ENCODE assay signal across 15 cellular contexts in the genomic region with DNA sequence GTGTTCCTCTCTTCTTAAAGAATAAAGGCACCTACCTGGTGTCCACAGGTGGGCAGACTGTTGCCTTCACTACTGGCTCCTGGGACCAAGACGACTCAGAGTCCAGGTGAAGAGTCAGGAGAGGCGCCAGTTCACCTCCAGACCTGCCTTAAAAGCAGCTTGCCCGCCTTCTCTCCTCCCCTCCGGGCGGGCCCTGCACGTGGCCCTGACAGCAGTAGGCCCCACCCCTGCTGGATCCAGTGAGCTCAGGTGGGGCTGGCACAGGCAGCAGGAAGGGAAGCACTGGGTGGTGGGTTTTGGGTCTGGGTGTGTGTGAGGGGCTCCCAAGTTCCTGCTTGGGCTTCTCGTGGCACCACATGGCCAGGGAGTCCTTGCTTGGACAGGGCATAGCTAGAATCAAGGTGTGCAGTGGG. TPM values are rescaled to one million over a fixed set of nuclear protein-coding genes. Genes with fewer than 3 reads are reported as not detected.
DNase-seq lines count a peak whose midpoint lies in the region; ATAC-seq and TF ChIP-seq lines count a peak whose summit lies in the region.
"Had no signal": no experiment of that assay in that cellular context is flagged by ENCODE, and none has a peak within 500 bp of the region (broad histone marks: within the 10 kb centered on the region; RNA-seq: fewer than 3 reads in every experiment).

TSS of gene TNS4 (minus strand) at position 125 of the 413 bp plus-strand sequence. CDS start 5,198 bp downstream, outside the sequence.

- H3K27ac Mint-ChIP-seq in activated B cell treated with CpG ODN at 0.5 μM for 24 hours = peak within 1 kb of the TSS; percentile 30
- H3K27ac Mint-ChIP-seq in naive thymus-derived CD8-positive, alpha-beta T cell = peak within 1 kb of the TSS in 3 of 10 donors; percentile 29 to 44 (median 34)

- TF ChIP-seq EP300 in Ishikawa (IDR thresholded peaks at IDR 0.05; ENCODE audit: borderline replicate concordance) (no peak), stomach (IDR thresholded peaks at IDR 0.05) (no peak)

- DNase-seq in activated B cell treated with CpG ODN at 0.5 μM for 24 hours (no peak), left colon (peak; percentile 85 to 90), stomach (peak; percentile 66)
- no peak for DNase-seq in naive thymus-derived CD8-positive, alpha-beta T cell
- DNase-seq: activated CD4-positive, alpha-beta T cell treated with anti-CD3 and anti-CD28 coated beads for 48 hours; activated gamma-delta T cell treated with Interleukin-2 at 50 U/mL for 16 hours; central memory CD4-positive, alpha-beta T cell; midbrain; NCI-H187; stimulated activated CD4-positive, alpha-beta T cell treated with anti-CD3 and anti-CD28 coated beads, Interleukin-4, amount 100 ng/mL, for 4 hours had no signal

- no peaks in the 10 kb centered on the region for H3K36me3 ChIP-seq in stomach

- H3K4me3 Mint-ChIP-seq in activated B cell treated with CpG ODN at 0.5 μM for 24 hours = no peak within 1 kb of the TSS
- H3K4me3 Mint-ChIP-seq in naive thymus-derived CD8-positive, alpha-beta T cell = no peak within 1 kb of the TSS
- H3K4me3 Mint-ChIP-seq: IgD-negative memory B cell had no signal

- TF ChIP-seq CTCF in activated B cell treated with CpG ODN at 0.5 μM for 24 hours (IDR thresholded peaks at IDR 0.05) (no peak), stomach (IDR thresholded peaks at IDR 0.05) (no peak)

- peaks cover 7% of the 10 kb centered on the region for H3K4me1 Mint-ChIP-seq in activated B cell treated with CpG ODN at 0.5 μM for 24 hours
- peaks cover 4 to 12% (median 11%) of the 10 kb centered on the region in 4 donors for H3K4me1 Mint-ChIP-seq in naive thymus-derived CD8-positive, alpha-beta T cell

- TF ChIP-seq RAD21 in Ishikawa (IDR thresholded peaks at IDR 0.05; ENCODE audit: low read depth) = no peak

- H3K27me3 Mint-ChIP-seq in activated B cell treated with CpG ODN at 0.5 μM for 24 hours = peaks cover 14% of the 10 kb centered on the region
- peaks cover 0 to 11% (median 5%) of the 10 kb centered on the region in 5 donors for H3K27me3 Mint-ChIP-seq in naive thymus-derived CD8-positive, alpha-beta T cell

- peaks cover 21 to 44% (median 30%) of the 10 kb centered on the region in 4 donors for H3K4me1 ChIP-seq in stomach

- POLR2A ChIA-PET in activated B cell treated with CpG ODN at 0.5 μM for 24 hours (lab: Charles Lee) = interaction anchor here (0.5 kb wide), 1 partner anchor 12 kb away, joined by 3 read pairs; no protein-coding TSS in a partner anchor
- POLR2A ChIA-PET in naive thymus-derived CD8-positive, alpha-beta T cell (lab: Charles Lee) = interaction anchor here (1.0 to 1.6 kb wide), 3 partner anchors 8 to 11 kb away, joined by 3 to 6 read pairs (median 3); no protein-coding TSS in a partner anchor

- no peaks in the 10 kb centered on the region for H3K36me3 Mint-ChIP-seq in activated B cell treated with CpG ODN at 0.5 μM for 24 hours (ENCODE audit: low read depth)
- H3K36me3 Mint-ChIP-seq in naive thymus-derived CD8-positive, alpha-beta T cell = no peaks in the 10 kb centered on the region
- H3K36me3 Mint-ChIP-seq: IgD-negative memory B cell had no signal

- no peaks in the 10 kb centered on the region for H3K9me3 ChIP-seq in stomach

- H3K27ac ChIP-seq in stomach = peak within 1 kb of the TSS in 1 of 5 donors; percentile 84

- H3K9me3 Mint-ChIP-seq in activated B cell treated with CpG ODN at 0.5 μM for 24 hours = no peaks in the 10 kb centered on the region
- H3K9me3 Mint-ChIP-seq in naive thymus-derived CD8-positive, alpha-beta T cell = no peaks in the 10 kb centered on the region
- H3K9me3 Mint-ChIP-seq: IgD-negative memory B cell had no signal

- CTCF ChIA-PET in activated B cell treated with CpG ODN at 0.5 μM for 24 hours (lab: Charles Lee) = no interaction called here

- TF ChIP-seq POLR2A in stomach (IDR thresholded peaks at IDR 0.05) = no peak

- WGBS in stomach, 5 donors = 27 to 68% (median 51%) methylated on average over 4 to 7 of the region's 7 CpGs

- H3K4me3 ChIP-seq in stomach = no peak within 1 kb of the TSS

- intact Hi-C loops in activated B cell treated with CpG ODN at 0.5 μM for 24 hours (cut with micrococcal nuclease) = no loop called here
- intact Hi-C loops in left colon (cut with DNase I, micrococcal nuclease) = no loop called here
- intact Hi-C loops in stomach (cut with DNase I; ENCODE audit: low total_unique reads) = no loop called here

- no peaks in the 10 kb centered on the region for H3K27me3 ChIP-seq in stomach

- ATAC-seq in activated B cell treated with CpG ODN at 0.5 μM for 24 hours (ENCODE audit: low read depth) (no peak), left colon (peak; percentile 78), HG02798 (IDR thresholded peaks at IDR 0.05; ENCODE audit: poor library complexity, unreplicated experiment) (no peak), HG03469 (IDR thresholded peaks at IDR 0.05; ENCODE audit: unreplicated experiment) (no peak)
- ATAC-seq in naive thymus-derived CD8-positive, alpha-beta T cell = no peak

TF ChIP-seq in Ishikawa, 13 proteins besides CTCF, POLR2A, EP300 and RAD21:
- TF ChIP-seq EGR1 (IDR thresholded peaks at IDR 0.05) = no peak
- no peak for TF ChIP-seq CREB1 (IDR thresholded peaks at IDR 0.05; ENCODE audit: low read depth)
- TF ChIP-seq CEBPB (IDR thresholded peaks at IDR 0.05) = no peak
- 0 out of 2 replicates have a peak, but pooled peaks have one; percentile 17 for TF ChIP-seq TCF12 (IDR thresholded peaks at IDR 0.05; ENCODE audit: low read depth)
- peak; percentile 88 for TF ChIP-seq MAX (IDR thresholded peaks at IDR 0.05)
- no peak for TF ChIP-seq TEAD4 (IDR thresholded peaks at IDR 0.05)
- TF ChIP-seq ZBTB7A (IDR thresholded peaks at IDR 0.05; ENCODE audit: low read depth) = 0 out of 2 replicates have a peak, but pooled peaks have one; percentile 46
- no peak for TF ChIP-seq REST (IDR thresholded peaks at IDR 0.05; ENCODE audit: low read depth)
- TF ChIP-seq USF1 (IDR thresholded peaks at IDR 0.05) = peak; percentile 91
- no peak for TF ChIP-seq NFIC (IDR thresholded peaks at IDR 0.05)
- no peak for TF ChIP-seq FOXM1 (IDR thresholded peaks at IDR 0.05; ENCODE audit: borderline replicate concordance, low read depth)
- TF ChIP-seq YY1 (IDR thresholded peaks at IDR 0.05; ENCODE audit: low read depth) = no peak
- no peak for TF ChIP-seq TAF1 (IDR thresholded peaks at IDR 0.05; ENCODE audit: low read depth)

RNA-seq across cellular contexts. Expression of gene TNS4, which starts in this region (rescaled TPM):
- 0.18 TPM in 1 of 2 replicates, not detected in the other for total RNA-seq in activated B cell treated with CpG ODN at 0.5 μM for 24 hours
- 10 to 100 TPM in 1 of 2 donors, 1 to 10 TPM in 1; 2.5 to 10.5 TPM for total RNA-seq in left colon
- 1 to 10 TPM in 1 of 5 donors, under 1 TPM in 3, not detected in 1; 0.18 to 3.5 (median 0.59) TPM for total RNA-seq in stomach
- 10 to 100 TPM in 1 of 3 donors, under 1 TPM in 1, not detected in 1; 0.62 to 23.2 TPM for polyA plus RNA-seq in stomach
- not detected for total RNA-seq in naive thymus-derived CD8-positive, alpha-beta T cell
- polyA plus RNA-seq in naive thymus-derived CD8-positive, alpha-beta T cell = not detected
- total RNA-seq: epithelial cell of proximal tubule had no signal
- polyA plus RNA-seq: IgD-negative memory B cell had no signal

Comparison
In these comparisons a context has a peak if more than half of its experiments do, and no peak if none do; other contexts are left out.
1. DNase-seq: peak in left colon (2 of 2) and stomach (single experiment); none in activated B cell treated with CpG ODN at 0.5 μM for 24 hours (single experiment) and naive thymus-derived CD8-positive, alpha-beta T cell (0 of 10).